Comparison of ENCODE assay signal across 19 cellular contexts in the genomic region with DNA sequence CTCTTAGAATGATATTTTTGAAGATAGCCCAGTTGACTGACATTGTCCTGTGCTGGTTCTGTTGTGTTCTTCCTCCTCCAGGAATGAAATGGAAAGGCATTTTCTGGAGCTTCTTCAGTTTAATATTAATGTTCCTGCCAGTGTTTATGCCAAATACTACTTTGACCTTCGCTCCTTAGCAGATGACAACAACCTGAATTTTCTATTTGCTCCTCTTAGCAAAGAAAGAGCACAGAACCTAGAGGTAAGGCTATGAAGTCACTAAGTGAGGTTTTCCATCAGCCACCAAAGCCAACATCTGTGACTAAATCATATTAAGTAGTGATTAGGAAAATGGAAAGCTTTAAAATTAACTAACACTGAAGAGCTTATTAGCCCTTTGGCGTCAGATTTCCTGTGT.
"Had no signal": no experiment of that assay in that cellular context is flagged by ENCODE, and none has a peak within 500 bp of the region (broad histone marks: within the 10 kb centered on the region; RNA-seq: fewer than 3 reads in every experiment).

No MANE protein-coding gene starts in this region.

- FAIRE-seq: endothelial cell of umbilical vein, pancreas had no signal

- H3K4me3 Mint-ChIP-seq: effector memory CD8-positive, alpha-beta T cell; naive thymus-derived CD8-positive, alpha-beta T cell had no signal

- ATAC-seq: effector memory CD8-positive, alpha-beta T cell; foreskin keratinocyte; mucosa of descending colon; naive thymus-derived CD8-positive, alpha-beta T cell; pancreas; right cardiac atrium; stimulated activated naive CD8-positive, alpha-beta T cell treated with anti-CD3 and anti-CD28 coated beads, Interleukin-15, Interleukin-2, amounts not matched to agents 100 U/mL and 50 U/mL, for 24 hours had no signal

- H3K4me2 ChIP-seq: hepatocyte, smooth muscle cell had no signal

- H3K9me3 Mint-ChIP-seq: effector memory CD8-positive, alpha-beta T cell; naive thymus-derived CD8-positive, alpha-beta T cell had no signal

- H3K36me3 ChIP-seq: uterus had no signal

- H2AFZ ChIP-seq: hepatocyte had no signal

- H3K9me3 ChIP-seq: mucosa of descending colon, pancreas, tibial artery, upper lobe of left lung, uterus had no signal

- H3K4me3 ChIP-seq: hepatocyte, mucosa of descending colon, pancreas, smooth muscle cell, tibial artery, upper lobe of left lung, uterus had no signal

- H3K27ac ChIP-seq: foreskin keratinocyte, hepatocyte, pancreas, tibial artery, upper lobe of left lung, uterus had no signal

- DNase-seq: effector memory CD8-positive, alpha-beta T cell; erythroblast; foreskin keratinocyte; head of caudate nucleus; left colon; mucosa of descending colon; naive thymus-derived CD8-positive, alpha-beta T cell; occipital lobe; pancreas; right cardiac atrium; stimulated activated CD4-positive, alpha-beta T cell treated with anti-CD3 and anti-CD28 coated beads, Interleukin-2, amount 100 ng/mL, for 48 hours; stimulated activated naive CD8-positive, alpha-beta T cell treated with anti-CD3 and anti-CD28 coated beads, Interleukin-15, Interleukin-2, amounts not matched to agents 100 U/mL and 50 U/mL, for 24 hours; tibial artery; uterus had no signal

- H3K79me2 ChIP-seq: hepatocyte had no signal

- H3K27me3 Mint-ChIP-seq: effector memory CD8-positive, alpha-beta T cell; naive thymus-derived CD8-positive, alpha-beta T cell; progenitor cell of endocrine pancreas had no signal

- H3K4me1 Mint-ChIP-seq: naive thymus-derived CD8-positive, alpha-beta T cell had no signal

- H3K27me3 ChIP-seq: foreskin keratinocyte, hepatocyte, pancreas, tibial artery, upper lobe of left lung, uterus had no signal

- H3K27ac Mint-ChIP-seq: effector memory CD8-positive, alpha-beta T cell; naive thymus-derived CD8-positive, alpha-beta T cell had no signal

- H3K4me1 ChIP-seq: foreskin keratinocyte, tibial artery, uterus had no signal
